In the genomic region with DNA sequence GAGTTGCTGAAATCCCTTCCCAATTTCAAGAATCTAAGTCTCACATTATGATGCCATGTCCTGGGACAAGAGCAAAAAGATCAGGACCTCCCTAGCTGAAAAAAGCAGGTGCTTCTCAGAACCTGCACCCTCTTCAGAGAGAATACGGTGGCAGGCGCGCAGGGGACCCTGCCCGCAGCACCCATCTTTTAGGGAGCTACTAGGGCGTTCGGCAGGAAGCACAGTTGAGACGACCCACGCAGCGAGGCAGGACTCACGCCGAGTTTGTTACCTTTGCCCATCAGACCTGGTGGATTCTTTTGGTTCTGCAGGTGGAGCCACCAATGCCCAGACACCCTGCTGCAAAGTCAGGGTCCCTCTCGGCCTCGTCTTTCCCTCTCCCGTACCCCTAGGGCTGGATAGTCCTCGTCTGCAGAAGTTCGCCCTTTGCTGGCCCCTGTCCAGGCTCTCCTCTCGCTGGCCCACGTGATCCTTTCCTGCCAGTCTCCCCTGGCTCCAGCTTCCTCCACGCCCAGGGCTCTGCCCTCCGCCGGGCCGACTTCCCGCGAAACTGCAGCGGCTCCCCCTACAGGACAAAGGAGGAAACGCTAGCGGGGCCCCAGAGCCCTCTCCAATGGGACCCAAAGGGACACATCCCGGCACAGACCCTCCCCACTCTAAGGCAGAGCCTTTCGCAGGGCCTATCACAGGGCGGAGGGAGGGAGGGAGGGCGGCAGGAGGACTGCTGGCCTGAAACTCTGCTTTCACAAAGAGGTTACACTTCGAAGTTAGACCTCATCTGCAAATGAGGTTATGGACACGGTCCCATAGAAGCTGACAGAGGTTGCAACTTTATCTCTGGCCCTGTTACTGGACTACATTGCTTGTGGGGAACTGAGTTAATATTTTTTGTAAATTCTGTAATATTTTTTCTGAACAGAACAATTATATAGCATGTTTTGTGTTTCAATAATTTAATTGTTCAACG, we compare ENCODE assay signal across 8 cellular contexts. TPM values are rescaled to one million over a fixed set of nuclear protein-coding genes. Genes with fewer than 3 reads are reported as not detected.
DNase-seq lines count a peak whose midpoint lies in the region; ATAC-seq, FAIRE-seq and TF ChIP-seq lines count a peak whose summit lies in the region.

No MANE protein-coding gene starts in this region.

- DNase-seq in EH (ENCODE audit: low read depth) (peak; percentile 65), NOMO-1 treated with DMSO at 0.1 percent for 48 hours (lab: John Stamatoyannopoulos, UW; ENCODE audit: unreplicated experiment) (peak; percentile 58), endothelial cell of umbilical vein (ENCODE audit: low read depth, low spot score) (peak; percentile 60), mucosa of descending colon (peak; percentile 93 to 96 (median 95))
- peak; percentile 35 to 65 (median 57) for DNase-seq in activated CD8-positive, alpha-beta memory T cell treated with anti-CD3 and anti-CD28 coated beads for 48 hours (ENCODE audit: low read depth in 2 of 3, low spot score in 2 of 3)
- peak; percentile 36 to 49 for DNase-seq in stimulated activated CD8-positive, alpha-beta memory T cell treated with anti-CD3 and anti-CD28 coated beads, Interleukin-7, amount 100 ng/mL, for 1 hour (ENCODE audit: low read depth in 2 of 2)

- H3K9ac ChIP-seq in endothelial cell of umbilical vein (replicated peaks; ENCODE audit: extremely low read depth, insufficient read depth, low read length) = no peak overlapping the region

- H3K4me2 ChIP-seq in endothelial cell of umbilical vein (ENCODE audit: insufficient read depth, low read length) = no peak overlapping the region

- H3K36me3 ChIP-seq in endothelial cell of umbilical vein (ENCODE audit: control insufficient read depth in 2 of 2, extremely low read depth in 1 of 2, insufficient read depth in 2 of 2, low read length in 2 of 2) (no peaks in the 10 kb centered on the region), mucosa of descending colon (ENCODE audit: low read depth) (no peaks in the 10 kb centered on the region)

- no peaks in the 10 kb centered on the region for H3K9me1 ChIP-seq in endothelial cell of umbilical vein (replicated peaks; ENCODE audit: control insufficient read depth, extremely low read depth, insufficient read depth, low read length)

- TF ChIP-seq POLR2A in endothelial cell of umbilical vein (IDR thresholded peaks at IDR 0.05; ENCODE audit: low read depth, low read length) = no peak

- H4K20me1 ChIP-seq in endothelial cell of umbilical vein (replicated peaks; ENCODE audit: control insufficient read depth, extremely low read depth, insufficient read depth, low read length) = no peaks in the 10 kb centered on the region

- peaks cover 29 to 30% of the 10 kb centered on the region in 2 experiments for H3K27me3 ChIP-seq in endothelial cell of umbilical vein (ENCODE audit: control insufficient read depth in 2 of 2, insufficient read depth in 2 of 2, low read length in 2 of 2)

- BruUV-seq in endothelial cell of umbilical vein (replicated peaks; lab: Mats Ljungman, UMichigan) = no TSS peak

- CTCF ChIA-PET in endothelial cell of umbilical vein (lab: Charles Lee) = interaction anchor here (0.5 to 4.8 kb wide), 59 partner anchors 9 to 285 kb away, joined by 3 to 59 read pairs (median 4); partner anchors contain the start of genes TMEM171 and TMEM174

- peak; percentile 76 for FAIRE-seq in endothelial cell of umbilical vein (lab: Jason Lieb, UNC)

- POLR2A ChIA-PET in endothelial cell of umbilical vein (lab: Charles Lee) = interaction anchor here (0.6 kb wide), 1 partner anchor 1319 kb away, joined by 4 read pairs; no protein-coding TSS in a partner anchor

- H2AFZ ChIP-seq in endothelial cell of umbilical vein (ENCODE audit: low read depth, low read length) = peak overlapping the region; percentile 50

- dilution Hi-C loops in endothelial cell of umbilical vein (cut with MboI; ENCODE audit: extremely low pct_ligation_motif_present, low sequenced_read_pairs) = no loop called here

- no peaks in the 10 kb centered on the region for H3K79me2 ChIP-seq in endothelial cell of umbilical vein (ENCODE audit: control insufficient read depth, insufficient read depth, low read length)

- H3K9me3 ChIP-seq in endothelial cell of umbilical vein (replicated peaks; ENCODE audit: control insufficient read depth, insufficient read depth, low read length) = no peaks in the 10 kb centered on the region
- H3K9me3 ChIP-seq in mucosa of descending colon = no peaks in the 10 kb centered on the region

- ATAC-seq in HG02759 (IDR thresholded peaks at IDR 0.05; ENCODE audit: unreplicated experiment) (peak; percentile 91), mucosa of descending colon (peak; percentile 90), HG03095 (IDR thresholded peaks at IDR 0.05; ENCODE audit: unreplicated experiment) (no peak)

- no peak overlapping the region for H3K4me3 ChIP-seq in endothelial cell of umbilical vein (replicated peaks in 1 of 3; ENCODE audit: insufficient read depth in 1 of 3, low read depth in 1 of 3, low read length in 3 of 3)
- no peak overlapping the region for H3K4me3 ChIP-seq in mucosa of descending colon

- peak; percentile 78 to 91 for TF ChIP-seq CTCF in endothelial cell of umbilical vein (IDR thresholded peaks at IDR 0.05; ENCODE audit: extremely low read depth in 1 of 2, insufficient read depth in 1 of 2, low read depth in 1 of 2, low read length in 2 of 2)
- TF ChIP-seq CTCF in mucosa of descending colon (IDR thresholded peaks at IDR 0.05) = peak; percentile 81

- no peak overlapping the region for H3K27ac ChIP-seq in endothelial cell of umbilical vein (ENCODE audit: insufficient read depth, low read depth, low read length)

- no peaks in the 10 kb centered on the region for H3K4me1 ChIP-seq in endothelial cell of umbilical vein (ENCODE audit: control insufficient read depth, extremely low read depth, insufficient read depth, low read length)
- peaks cover 17% of the 10 kb centered on the region for H3K4me1 ChIP-seq in mucosa of descending colon (ENCODE audit: low read depth)

- intact Hi-C loops in endothelial cell of umbilical vein (cut with micrococcal nuclease) = loop anchor here (1.0 to 2.0 kb wide), 3 partner anchors 67 to 247 kb away; no protein-coding TSS in a partner anchor
- intact Hi-C loops in mucosa of descending colon (cut with DNase I, micrococcal nuclease) = loop anchor here in 1 of 2 donors (10.0 kb wide), 1 partner anchor 117 kb away; no protein-coding TSS in a partner anchor

TF ChIP-seq in endothelial cell of umbilical vein, 7 proteins besides CTCF, POLR2A, EP300 and RAD21:
- TF ChIP-seq, protein P1, sequence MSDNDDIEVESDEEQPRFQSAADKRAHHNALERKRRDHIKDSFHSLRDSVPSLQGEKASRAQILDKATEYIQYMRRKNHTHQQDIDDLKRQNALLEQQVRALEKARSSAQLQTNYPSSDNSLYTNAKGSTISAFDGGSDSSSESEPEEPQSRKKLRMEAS (IDR thresholded peaks at IDR 0.05; ENCODE audit: insufficient read depth, insufficient read length) = peak; percentile 74
- TF ChIP-seq POLR2AphosphoS5 (IDR thresholded peaks at IDR 0.05; ENCODE audit: insufficient read depth, low read depth, low read length) (no peak), EZH2 (IDR thresholded peaks at IDR 0.05; ENCODE audit: borderline replicate concordance, low read depth, low read length, severe bottlenecking) (peak; percentile 35)

RNA-seq across cellular contexts. Expression of gene TMEM174, which starts 28.8 kb away (rescaled TPM):
- total RNA-seq in endothelial cell of umbilical vein = not detected in 2 replicates
- polyA plus RNA-seq in endothelial cell of umbilical vein = not detected in 2 replicates
- polyA plus RNA-seq in endothelial cell of umbilical vein (2011; cell fraction: cytosol; rRNA removed) = not detected in 2 replicates
- not detected in 2 replicates for polyA plus RNA-seq in endothelial cell of umbilical vein (2011; cell fraction: nucleus; rRNA removed)
- polyA plus RNA-seq in endothelial cell of umbilical vein (2012) = not detected in 2 replicates
- polyA minus RNA-seq in endothelial cell of umbilical vein = not detected in 2 replicates
- not detected for polyA minus RNA-seq in endothelial cell of umbilical vein (2011; cell fraction: cytosol; rRNA and poly(A)+ RNA removed)
- not detected in 2 replicates for polyA minus RNA-seq in endothelial cell of umbilical vein (2011; cell fraction: nucleus; rRNA and poly(A)+ RNA removed)
- not detected for total RNA-seq in mucosa of descending colon

Comparison
In these comparisons a context has a peak if more than half of its experiments do, and no peak if none do; other contexts are left out.
1. DNase-seq: peak in every context shown above with its lines; median percentile 95 in mucosa of descending colon; 65 in EH; 60 in endothelial cell of umbilical vein; 58 in NOMO-1 treated with DMSO at 0.1 percent for 48 hours; 57 in activated CD8-positive, alpha-beta memory T cell treated with anti-CD3 and anti-CD28 coated beads for 48 hours; 42 in stimulated activated CD8-positive, alpha-beta memory T cell treated with anti-CD3 and anti-CD28 coated beads, Interleukin-7, amount 100 ng/mL, for 1 hour.